Comparison of ENCODE assay signal across 1 cellular context in genomic region chr2:24046599-24046929, GRCh38.
TF ChIP-seq lines count a peak whose summit lies in the region.

No MANE protein-coding gene starts in this region.

TF ChIP-seq in HepG2, 621 proteins besides CTCF, POLR2A, EP300 and RAD21:
- TF ChIP-seq TFE3 (CRISPR knock-in tag; IDR thresholded peaks at IDR 0.05) = no peak
- TF ChIP-seq ZNF557 (CRISPR knock-in tag; IDR thresholded peaks at IDR 0.05) = no peak
- TF ChIP-seq ZBTB7A (CRISPR knock-in tag; IDR thresholded peaks at IDR 0.05) = no peak
- TF ChIP-seq ZNF780A (CRISPR knock-in tag; IDR thresholded peaks at IDR 0.05) = peak; percentile 72; the same call in 1 of the 2 replicates
- TF ChIP-seq FOXO1 (CRISPR knock-in tag; IDR thresholded peaks at IDR 0.05) = no peak
- peak; percentile 24; the same call in 1 of the 2 replicates for TF ChIP-seq YEATS4 (CRISPR knock-in tag; IDR thresholded peaks at IDR 0.05; ENCODE audit: borderline replicate concordance)
- TF ChIP-seq ATF3 (CRISPR knock-in tag; IDR thresholded peaks at IDR 0.05) = no peak
- TF ChIP-seq MEIS2 (CRISPR knock-in tag; IDR thresholded peaks at IDR 0.05) = no peak
- TF ChIP-seq GABPA (IDR thresholded peaks at IDR 0.05; ENCODE audit: low read depth, low read length) = no peak
- TF ChIP-seq GABPA (CRISPR knock-in tag; IDR thresholded peaks at IDR 0.05; ENCODE audit: low read depth) = no peak
- TF ChIP-seq NR2F6 (IDR thresholded peaks at IDR 0.05) = 0 out of 2 replicates have a peak, but pooled peaks have one; percentile 4
- no peak for TF ChIP-seq NR2F6 (CRISPR knock-in tag; IDR thresholded peaks at IDR 0.05)
- TF ChIP-seq KDM5A (IDR thresholded peaks at IDR 0.05; ENCODE audit: borderline replicate concordance, low read length) = peak; percentile 9; the same call in 1 of the 2 replicates
- TF ChIP-seq ARNT2 (CRISPR knock-in tag; IDR thresholded peaks at IDR 0.05; ENCODE audit: low read depth) = 0 out of 2 replicates have a peak, but pooled peaks have one; percentile 2
- no peak for TF ChIP-seq ZNF691 (CRISPR knock-in tag; IDR thresholded peaks at IDR 0.05; ENCODE audit: borderline replicate concordance, low read depth)
- TF ChIP-seq ISX (CRISPR knock-in tag; conservative IDR thresholded peaks at IDR 0.05) = no peak
